Comparison of ENCODE assay signal across 24 cellular contexts in the genomic region with DNA sequence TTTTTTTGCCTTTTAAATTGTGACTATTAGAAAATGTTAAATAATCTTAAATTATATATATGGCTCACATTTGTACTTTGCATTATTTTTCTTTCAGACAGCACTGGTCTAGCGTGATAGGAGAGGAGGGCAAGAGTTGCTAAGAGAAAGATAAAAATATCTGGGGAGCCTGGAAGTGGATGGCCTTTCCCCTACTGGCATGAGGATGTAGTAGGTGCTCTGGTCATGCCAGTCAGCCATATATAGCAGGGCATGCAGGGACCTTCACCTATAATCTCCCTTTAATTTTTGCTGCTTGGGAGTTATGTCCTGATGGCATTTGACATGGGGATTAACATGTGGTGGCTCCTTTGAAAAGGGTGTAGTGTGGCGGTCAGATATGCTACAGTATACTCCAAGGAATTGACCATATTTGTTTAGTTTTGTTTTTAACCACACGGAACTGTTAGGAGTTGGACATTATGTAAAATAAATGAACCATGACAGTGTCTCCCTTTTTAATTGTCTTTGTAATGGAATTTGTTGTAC.
"Had no signal": no experiment of that assay in that cellular context is flagged by ENCODE, and none has a peak within 500 bp of the region (broad histone marks: within the 10 kb centered on the region; RNA-seq: fewer than 3 reads in every experiment).

No MANE protein-coding gene starts in this region.

- H3K4me3 Mint-ChIP-seq: activated T-cell treated with anti-CD3 and anti-CD28 coated beads, Interleukin-2, amount 50 U/mL, for 72 hours; central memory CD8-positive, alpha-beta T cell; dendritic cell treated with granulocyte-macrophage colony-stimulating factor and Interleukin-4, amounts not matched to agents 40 ng/mL and 50 ng/mL, for 4 days; natural killer cell treated with Interleukin-12 subunit alpha and Interleukin-12 subunit beta and Interleukin-15 and Interleukin-18, amount 100 ng/mL, for 72 hours; T-helper 2 cell treated with Interferon-gamma antibody and Interleukin-4, amounts not matched to agents 5 μg/mL and 100 μg/mL, for 36 hours had no signal

- H3K9me3 Mint-ChIP-seq: activated naive CD4-positive, alpha-beta T cell treated with anti-CD3 and anti-CD28 coated beads, Interleukin-2, amount 50 U/mL, for 72 hours; activated T-cell treated with anti-CD3 and anti-CD28 coated beads, Interleukin-2, amount 50 U/mL, for 72 hours; central memory CD8-positive, alpha-beta T cell; dendritic cell treated with granulocyte-macrophage colony-stimulating factor and Interleukin-4, amounts not matched to agents 40 ng/mL and 50 ng/mL, for 4 days; natural killer cell treated with Interleukin-12 subunit alpha and Interleukin-12 subunit beta and Interleukin-15 and Interleukin-18, amount 100 ng/mL, for 72 hours; T-helper 2 cell treated with Interferon-gamma antibody and Interleukin-4, amounts not matched to agents 5 μg/mL and 100 μg/mL, for 36 hours had no signal

- H3K27me3 Mint-ChIP-seq: central memory CD8-positive, alpha-beta T cell; dendritic cell treated with granulocyte-macrophage colony-stimulating factor and Interleukin-4, amounts not matched to agents 40 ng/mL and 50 ng/mL, for 4 days; natural killer cell treated with Interleukin-12 subunit alpha and Interleukin-12 subunit beta and Interleukin-15 and Interleukin-18, amount 100 ng/mL, for 72 hours had no signal

- H3K27ac ChIP-seq: breast epithelium, right lobe of liver, tibial nerve had no signal

- H3K9me3 ChIP-seq: breast epithelium, gastrocnemius medialis, mucosa of descending colon, right lobe of liver, tibial nerve had no signal

- H3K4me1 ChIP-seq: breast epithelium, right lobe of liver had no signal

- ATAC-seq: activated naive CD4-positive, alpha-beta T cell treated with anti-CD3 and anti-CD28 coated beads, Interleukin-2, amount 50 U/mL, for 72 hours; activated T-cell treated with anti-CD3 and anti-CD28 coated beads, Interleukin-2, amount 50 U/mL, for 72 hours; left lobe of liver; mucosa of descending colon; natural killer cell treated with Interleukin-12 subunit alpha and Interleukin-12 subunit beta and Interleukin-15 and Interleukin-18, amount 100 ng/mL, for 72 hours had no signal

- H3K27me3 ChIP-seq: breast epithelium, gastrocnemius medialis, right lobe of liver, tibial nerve had no signal

- DNase-seq: activated CD4-positive, alpha-beta T cell treated with anti-CD3 and anti-CD28 coated beads for 4 hours; activated CD4-positive, alpha-beta T cell treated with anti-CD3 and anti-CD28 coated beads, Interleukin-2, amount 50 U/mL, for 4 hours; activated CD4-positive, CD25-positive, alpha-beta regulatory T cell; activated naive CD4-positive, alpha-beta T cell; activated T-cell treated with anti-CD3 and anti-CD28 coated beads for 4 hours; activated T-cell treated with anti-CD3 and anti-CD28 coated beads, Interleukin-2, amount 50 U/mL, for 72 hours; effector CD4-positive, alpha-beta T cell; erythroblast; gastrocnemius medialis; glutamatergic neuron; hippocampal formation; mucosa of descending colon; right lobe of liver; stimulated activated CD4-positive, alpha-beta T cell treated with anti-CD3 and anti-CD28 coated beads, Interleukin-2, amount 100 ng/mL, for 48 hours; stimulated activated naive CD4-positive, alpha-beta T cell treated with Interleukin-2 at 50 U/mL for 16 hours; T-helper 1 cell had no signal

- H3K36me3 Mint-ChIP-seq: activated naive CD4-positive, alpha-beta T cell treated with anti-CD3 and anti-CD28 coated beads, Interleukin-2, amount 50 U/mL, for 72 hours; natural killer cell treated with Interleukin-12 subunit alpha and Interleukin-12 subunit beta and Interleukin-15 and Interleukin-18, amount 100 ng/mL, for 72 hours had no signal

- H3K36me3 ChIP-seq: breast epithelium, gastrocnemius medialis, right lobe of liver, tibial nerve had no signal

- H3K27ac Mint-ChIP-seq: activated naive CD4-positive, alpha-beta T cell treated with anti-CD3 and anti-CD28 coated beads, Interleukin-2, amount 50 U/mL, for 72 hours; activated T-cell treated with anti-CD3 and anti-CD28 coated beads, Interleukin-2, amount 50 U/mL, for 72 hours; dendritic cell treated with granulocyte-macrophage colony-stimulating factor and Interleukin-4, amounts not matched to agents 40 ng/mL and 50 ng/mL, for 4 days; natural killer cell treated with Interleukin-12 subunit alpha and Interleukin-12 subunit beta and Interleukin-15 and Interleukin-18, amount 100 ng/mL, for 72 hours; T-helper 2 cell treated with Interferon-gamma antibody and Interleukin-4, amounts not matched to agents 5 μg/mL and 100 μg/mL, for 36 hours had no signal

- H3K4me3 ChIP-seq: breast epithelium, gastrocnemius medialis, mucosa of descending colon, right lobe of liver, tibial nerve had no signal
